In the genomic region with DNA sequence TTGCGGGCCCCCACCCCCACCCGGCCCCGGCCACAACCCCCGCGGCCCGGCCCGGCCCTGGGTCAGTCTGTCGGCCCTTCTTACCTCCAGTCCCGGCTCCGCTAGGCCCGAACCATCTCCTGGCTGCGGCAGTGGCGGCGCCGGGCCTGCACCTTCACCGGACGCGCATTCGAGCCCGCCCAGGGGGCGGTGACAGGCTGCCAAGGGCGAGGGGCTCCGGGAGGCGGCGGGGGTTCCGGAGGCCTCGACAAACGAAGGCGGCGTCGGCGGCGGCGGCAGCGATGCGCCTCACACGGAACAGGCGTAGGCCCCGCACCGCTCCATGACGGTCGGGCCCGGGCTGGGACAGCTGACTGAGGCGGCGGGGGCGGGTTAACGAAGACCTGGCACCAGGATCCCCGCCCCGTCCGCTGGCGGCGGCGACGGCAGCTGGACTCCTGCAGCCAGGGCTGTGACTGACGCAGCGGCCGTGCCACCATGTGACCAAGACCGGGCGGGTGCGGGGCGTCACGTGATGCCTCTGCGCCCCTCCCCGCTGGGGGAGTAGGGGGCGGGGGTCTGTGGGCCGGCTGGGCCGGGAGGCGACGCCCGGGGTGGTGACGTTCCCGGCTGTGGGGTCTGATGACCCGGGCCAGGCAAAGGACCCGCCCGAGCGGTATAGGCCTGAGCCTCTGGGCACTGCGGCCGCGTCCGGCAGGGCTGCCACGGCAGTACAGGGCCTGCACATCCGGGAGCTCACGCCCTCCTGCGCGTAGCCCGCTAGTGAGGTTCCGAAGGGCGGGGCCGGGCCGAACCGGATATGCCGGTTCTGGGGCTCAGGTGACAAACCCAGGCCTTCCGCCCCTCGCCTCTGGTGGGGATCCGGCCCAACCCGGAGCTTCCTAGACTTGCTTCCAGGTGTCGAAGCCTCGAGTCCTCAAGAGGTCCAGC, we compare ENCODE assay signal across 8 cellular contexts. TPM values are rescaled to one million over a fixed set of nuclear protein-coding genes. Genes with fewer than 3 reads are reported as not detected.
DNase-seq lines count a peak whose midpoint lies in the region; ATAC-seq and TF ChIP-seq lines count a peak whose summit lies in the region.

A gene with protein sequence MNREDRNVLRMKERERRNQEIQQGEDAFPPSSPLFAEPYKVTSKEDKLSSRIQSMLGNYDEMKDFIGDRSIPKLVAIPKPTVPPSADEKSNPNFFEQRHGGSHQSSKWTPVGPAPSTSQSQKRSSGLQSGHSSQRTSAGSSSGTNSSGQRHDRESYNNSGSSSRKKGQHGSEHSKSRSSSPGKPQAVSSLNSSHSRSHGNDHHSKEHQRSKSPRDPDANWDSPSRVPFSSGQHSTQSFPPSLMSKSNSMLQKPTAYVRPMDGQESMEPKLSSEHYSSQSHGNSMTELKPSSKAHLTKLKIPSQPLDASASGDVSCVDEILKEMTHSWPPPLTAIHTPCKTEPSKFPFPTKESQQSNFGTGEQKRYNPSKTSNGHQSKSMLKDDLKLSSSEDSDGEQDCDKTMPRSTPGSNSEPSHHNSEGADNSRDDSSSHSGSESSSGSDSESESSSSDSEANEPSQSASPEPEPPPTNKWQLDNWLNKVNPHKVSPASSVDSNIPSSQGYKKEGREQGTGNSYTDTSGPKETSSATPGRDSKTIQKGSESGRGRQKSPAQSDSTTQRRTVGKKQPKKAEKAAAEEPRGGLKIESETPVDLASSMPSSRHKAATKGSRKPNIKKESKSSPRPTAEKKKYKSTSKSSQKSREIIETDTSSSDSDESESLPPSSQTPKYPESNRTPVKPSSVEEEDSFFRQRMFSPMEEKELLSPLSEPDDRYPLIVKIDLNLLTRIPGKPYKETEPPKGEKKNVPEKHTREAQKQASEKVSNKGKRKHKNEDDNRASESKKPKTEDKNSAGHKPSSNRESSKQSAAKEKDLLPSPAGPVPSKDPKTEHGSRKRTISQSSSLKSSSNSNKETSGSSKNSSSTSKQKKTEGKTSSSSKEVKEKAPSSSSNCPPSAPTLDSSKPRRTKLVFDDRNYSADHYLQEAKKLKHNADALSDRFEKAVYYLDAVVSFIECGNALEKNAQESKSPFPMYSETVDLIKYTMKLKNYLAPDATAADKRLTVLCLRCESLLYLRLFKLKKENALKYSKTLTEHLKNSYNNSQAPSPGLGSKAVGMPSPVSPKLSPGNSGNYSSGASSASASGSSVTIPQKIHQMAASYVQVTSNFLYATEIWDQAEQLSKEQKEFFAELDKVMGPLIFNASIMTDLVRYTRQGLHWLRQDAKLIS (minus strand): TSS at position 460 of the 930 bp plus-strand sequence. CDS start 26,445 bp downstream, outside the sequence.

- POLR2A ChIA-PET in OCI-LY7 (lab: Charles Lee): interaction anchor here (0.5 to 3.3 kb wide), 16 partner anchors 10 to 1555 kb away, joined by 3 to 14 read pairs (median 3); a partner anchor contains a TSS

- H3K36me3 ChIP-seq in HUES48 (ENCODE audit: control insufficient read depth, insufficient read depth, low read length) (no peaks in the 10 kb centered on the region), OCI-LY7 (ENCODE audit: insufficient read depth, low read length) (peaks cover 27% of the 10 kb centered on the region), mucosa of rectum (ENCODE audit: control insufficient read depth in 2 of 2, insufficient read depth in 2 of 2, low read length in 2 of 2) (peaks cover 0 to 2% of the 10 kb centered on the region in 2 donors)

- H3K4me2 ChIP-seq in OCI-LY7 (ENCODE audit: low read length): peak within 1 kb of the TSS; percentile 76

- CTCF ChIA-PET in OCI-LY7 (lab: Charles Lee; ENCODE audit: unreplicated experiment): interaction anchor here (0.6 to 1.0 kb wide), 3 partner anchors 115 to 453 kb away, joined by 3 to 10 read pairs (median 3); no protein-coding TSS in a partner anchor

- H3K79me2 ChIP-seq in OCI-LY7 (ENCODE audit: insufficient read depth, low read depth, low read length): peaks cover 46% of the 10 kb centered on the region

- peaks cover 13% of the 10 kb centered on the region for H4K20me1 ChIP-seq in OCI-LY7 (ENCODE audit: insufficient read depth, low read length)

- ATAC-seq in GM21390 (IDR thresholded peaks at IDR 0.05; ENCODE audit: unreplicated experiment): peak; percentile 93

- TF ChIP-seq CTCF in OCI-LY7 (conservative IDR thresholded peaks at IDR 0.05; ENCODE audit: low read length): no peak
- TF ChIP-seq CTCF in epithelial cell of proximal tubule (conservative IDR thresholded peaks at IDR 0.05; ENCODE audit: low read depth, low read length): no peak

- H3K9ac ChIP-seq in HUES48 (ENCODE audit: low read depth, low read length) (peak within 1 kb of the TSS; percentile 95), mucosa of rectum (ENCODE audit: low read depth in 1 of 2, low read length in 2 of 2) (peak within 1 kb of the TSS; percentile 98 to 99)

- no peaks in the 10 kb centered on the region for H3K9me2 ChIP-seq in OCI-LY7 (ENCODE audit: insufficient read depth, low read length)

- intact Hi-C loops in OCI-LY7 (cut with micrococcal nuclease; ENCODE audit: unreplicated experiment): loop anchor here (1.0 to 2.0 kb wide), 5 partner anchors 63 to 145 kb away; a partner anchor contains a TSS

- H3K4me3 ChIP-seq in HUES48 (ENCODE audit: low read depth, low read length) (peak within 1 kb of the TSS; percentile 99), OCI-LY7 (ENCODE audit: low read depth, low read length, poor library complexity, severe bottlenecking) (peak within 1 kb of the TSS; percentile 80), epithelial cell of proximal tubule (ENCODE audit: low read depth, low read length) (peak within 1 kb of the TSS; percentile 89), mucosa of rectum (ENCODE audit: low read length in 2 of 2) (peak within 1 kb of the TSS; percentile 86 to 95)

- H3K4me1 ChIP-seq in HUES48 (ENCODE audit: control insufficient read depth, insufficient read depth, low read length) (0 out of 2 replicates have a peak, but pooled peaks cover 4% of the 10 kb centered on the region), OCI-LY7 (ENCODE audit: insufficient read depth, low read length, poor library complexity, severe bottlenecking) (peaks cover 21% of the 10 kb centered on the region), mucosa of rectum (ENCODE audit: control insufficient read depth in 2 of 2, insufficient read depth in 2 of 2, low read length in 2 of 2) (peaks cover 3 to 9% of the 10 kb centered on the region in 2 donors)

- peak within 1 kb of the TSS; percentile 90 for H2AFZ ChIP-seq in OCI-LY7 (ENCODE audit: low read length)

- H3K9me3 ChIP-seq in HUES48 (ENCODE audit: control insufficient read depth, insufficient read depth, low read length): no peaks in the 10 kb centered on the region
- no peaks in the 10 kb centered on the region; the same call in 1 of the 2 replicates for H3K9me3 ChIP-seq in OCI-LY7 (ENCODE audit: low read length)
- H3K9me3 ChIP-seq in mucosa of rectum (ENCODE audit: control insufficient read depth in 2 of 2, low read length in 2 of 2): no peaks in the 10 kb centered on the region

- H3K27ac ChIP-seq in HUES48 (ENCODE audit: low read depth, low read length) (peak within 1 kb of the TSS; percentile 97), OCI-LY7 (ENCODE audit: low read depth, low read length, poor library complexity, severe bottlenecking) (peak within 1 kb of the TSS; percentile 68), mucosa of rectum (ENCODE audit: low read depth in 2 of 2, low read length in 2 of 2) (peak within 1 kb of the TSS; percentile 98 to 99)

- no TSS peak for BruUV-seq in OCI-LY7 (replicated peaks; lab: Mats Ljungman, UMichigan)

- H3K27me3 ChIP-seq in HUES48 (ENCODE audit: control insufficient read depth, insufficient read depth, low read length) (no peaks in the 10 kb centered on the region), mucosa of rectum (ENCODE audit: control insufficient read depth in 2 of 2, insufficient read depth in 2 of 2, low read length in 2 of 2) (no peaks in the 10 kb centered on the region)

- DNase-seq in D341Med (ENCODE audit: low spot score) (peak; percentile 96), OCI-LY7 (ENCODE audit: low spot score) (peak; percentile 95), activated T-cell treated with anti-CD3 and anti-CD28 coated beads for 48 hours (ENCODE audit: low read depth) (peak; percentile 88), epithelial cell of proximal tubule (ENCODE audit: low read depth) (peak; percentile 37)
- DNase-seq in stimulated activated CD8-positive, alpha-beta memory T cell treated with anti-CD3 and anti-CD28 coated beads, Interleukin-4, amount 100 ng/mL, for 48 hours: peak; percentile 91

RNA-seq across cellular contexts. Expression of the gene that starts here (rescaled TPM):
- total RNA-seq in OCI-LY7 (2014; rRNA removed; shearing (Covaris generic)): 19.6 and 21.6 TPM in 2 replicates
- total RNA-seq in OCI-LY7 (2022) (42.4 and 45.7 TPM in 2 replicates), epithelial cell of proximal tubule (25.5 and 29.2 TPM in 2 replicates)

Comparison
In these comparisons a context has a peak if more than half of its experiments do, and no peak if none do; other contexts are left out.
1. Peak in every context shown above with its lines: DNase-seq, ATAC-seq, H3K4me3 ChIP-seq and H3K27ac ChIP-seq.
2. DNase-seq: peak in every context shown above with its lines; median percentile 96 in D341Med; 95 in OCI-LY7; 91 in stimulated activated CD8-positive, alpha-beta memory T cell treated with anti-CD3 and anti-CD28 coated beads, Interleukin-4, amount 100 ng/mL, for 48 hours; 88 in activated T-cell treated with anti-CD3 and anti-CD28 coated beads for 48 hours; 37 in epithelial cell of proximal tubule.